Comparison of ENCODE assay signal across 20 cellular contexts in genomic region chr9:104831681-104832080, GRCh38.
DNase-seq lines count a peak whose midpoint lies in the region; FAIRE-seq and TF ChIP-seq lines count a peak whose summit lies in the region.
"Had no signal": no experiment of that assay in that cellular context is flagged by ENCODE, and none has a peak within 500 bp of the region (broad histone marks: within the 10 kb centered on the region; RNA-seq: fewer than 3 reads in every experiment).

No MANE protein-coding gene starts in this region.

- H3K9ac ChIP-seq in keratinocyte (ENCODE audit: control insufficient read depth, extremely low read depth, insufficient read depth, low read length): no peak overlapping the region

- H3K9me1 ChIP-seq in keratinocyte (ENCODE audit: control insufficient read depth, extremely low read depth, insufficient read depth, low read length): peaks cover 4% of the 10 kb centered on the region

- no peak overlapping the region for H2AFZ ChIP-seq in keratinocyte (ENCODE audit: control insufficient read depth, low read length)

- H3K36me3 ChIP-seq in bronchial epithelial cell (ENCODE audit: control insufficient read depth, insufficient read depth, low read length): peaks cover 6% of the 10 kb centered on the region
- peaks cover 19 to 55% of the 10 kb centered on the region in 2 experiments for H3K36me3 ChIP-seq in keratinocyte (ENCODE audit: control insufficient read depth in 2 of 2, extremely low read depth in 1 of 2, insufficient read depth in 2 of 2, low read length in 2 of 2)

- H3K27ac ChIP-seq in keratinocyte (ENCODE audit: control insufficient read depth, insufficient read depth, low read length): no peak overlapping the region
- H3K27ac ChIP-seq: ascending aorta, dorsolateral prefrontal cortex, sigmoid colon had no signal

- TF ChIP-seq CTCF in bronchial epithelial cell (IDR thresholded peaks at IDR 0.05; ENCODE audit: insufficient read depth, low read length, severe bottlenecking): no peak
- peak in 1 of 3 experiments; percentile 5 for TF ChIP-seq CTCF in keratinocyte (optimal IDR thresholded peaks at IDR 0.05 in 1 of 3, IDR thresholded peaks at IDR 0.05 in 1 of 3, conservative IDR thresholded peaks at IDR 0.05 in 1 of 3; ENCODE audit: extremely low read depth in 1 of 3, insufficient read depth in 2 of 3, low read length in 3 of 3)

- H3K4me3 ChIP-seq in bronchial epithelial cell (ENCODE audit: low read depth, low read length) (no peak overlapping the region), keratinocyte (ENCODE audit: control insufficient read depth in 2 of 3, extremely low read depth in 1 of 3, insufficient read depth in 2 of 3, low read depth in 1 of 3, low read length in 3 of 3) (no peak overlapping the region)
- H3K4me3 ChIP-seq: ascending aorta, dorsolateral prefrontal cortex, mucosa of descending colon, sigmoid colon had no signal

- DNase-seq in Ammon's horn (ENCODE audit: low spot score) (peak; percentile 32), LHCN-M2 (ENCODE audit: low read depth) (peak; percentile 88), bronchial epithelial cell (ENCODE audit: low read depth) (peak; percentile 94), keratinocyte (ENCODE audit: low read depth, low spot score) (peak; percentile 56), NCI-H82 (lab: John Stamatoyannopoulos, UW) (no peak), NCI-H2029 (lab: John Stamatoyannopoulos, UW) (no peak)
- no peak for DNase-seq in activated T-cell treated with anti-CD3 and anti-CD28 coated beads, Interleukin-2, amount 50 U/mL, for 48 hours
- DNase-seq in stimulated activated CD4-positive, alpha-beta T cell treated with anti-CD3 and anti-CD28 coated beads, Interleukin-15, amount 100 ng/mL, for 24 hours: no peak
- DNase-seq: activated CD4-positive, alpha-beta T cell treated with anti-CD3 and anti-CD28 coated beads for 1 hour; activated CD8-positive, alpha-beta memory T cell treated with anti-CD3 and anti-CD28 coated beads, Interleukin-2, amount 10 ng/mL, durations not matched to agents 7 days and 5 days; activated effector memory CD4-positive, alpha-beta T cell treated with anti-CD3 and anti-CD28 coated beads, Interleukin-2, amount 50 U/mL, for 16 hours; dorsolateral prefrontal cortex; KBM-7; left colon; mucosa of descending colon; NCI-H1436 treated with DMSO at 0.1 percent for 48 hours; NCI-H226; sigmoid colon; T-helper 9 cell had no signal

- no peaks in the 10 kb centered on the region for H4K20me1 ChIP-seq in keratinocyte (ENCODE audit: control insufficient read depth, extremely low read depth, insufficient read depth, low read length)

- no peaks in the 10 kb centered on the region for H3K9me3 ChIP-seq in keratinocyte (ENCODE audit: control insufficient read depth, low read depth, low read length)
- H3K9me3 ChIP-seq: ascending aorta, mucosa of descending colon, sigmoid colon had no signal

- H3K4me2 ChIP-seq in keratinocyte (ENCODE audit: control insufficient read depth, extremely low read depth, insufficient read depth, low read depth, low read length): no peak overlapping the region

- H3K27me3 ChIP-seq in bronchial epithelial cell (ENCODE audit: control insufficient read depth, insufficient read depth, low read length) (no peaks in the 10 kb centered on the region), keratinocyte (ENCODE audit: control insufficient read depth, extremely low read depth, insufficient read depth, low read length) (no peaks in the 10 kb centered on the region)
- H3K27me3 ChIP-seq: ascending aorta, dorsolateral prefrontal cortex, sigmoid colon had no signal

- dilution Hi-C loops in keratinocyte (cut with MboI; ENCODE audit: extremely low pct_ligation_motif_present, low sequenced_read_pairs): no loop called here

- H3K4me1 ChIP-seq in keratinocyte (ENCODE audit: control insufficient read depth, extremely low read depth, insufficient read depth, low read length): peaks cover 14% of the 10 kb centered on the region
- H3K4me1 ChIP-seq: ascending aorta had no signal

- FAIRE-seq in bronchial epithelial cell (lab: Jason Lieb, UNC): no peak
- FAIRE-seq in keratinocyte (lab: Jason Lieb, UNC): peak; percentile 79

- H3K79me2 ChIP-seq in keratinocyte (ENCODE audit: control insufficient read depth, insufficient read depth, low read length): no peaks in the 10 kb centered on the region

Comparison
In these comparisons a context has a peak if more than half of its experiments do, and no peak if none do; other contexts are left out.
1. DNase-seq: peak in Ammon's horn (single experiment), LHCN-M2 (single experiment), bronchial epithelial cell (single experiment) and keratinocyte (single experiment); none in activated T-cell treated with anti-CD3 and anti-CD28 coated beads, Interleukin-2, amount 50 U/mL, for 48 hours (0 of 2), NCI-H82 (single experiment), NCI-H2029 (single experiment) and stimulated activated CD4-positive, alpha-beta T cell treated with anti-CD3 and anti-CD28 coated beads, Interleukin-15, amount 100 ng/mL, for 24 hours (single experiment).